23 cellular contexts compared by ENCODE assay signal in the genomic region with DNA sequence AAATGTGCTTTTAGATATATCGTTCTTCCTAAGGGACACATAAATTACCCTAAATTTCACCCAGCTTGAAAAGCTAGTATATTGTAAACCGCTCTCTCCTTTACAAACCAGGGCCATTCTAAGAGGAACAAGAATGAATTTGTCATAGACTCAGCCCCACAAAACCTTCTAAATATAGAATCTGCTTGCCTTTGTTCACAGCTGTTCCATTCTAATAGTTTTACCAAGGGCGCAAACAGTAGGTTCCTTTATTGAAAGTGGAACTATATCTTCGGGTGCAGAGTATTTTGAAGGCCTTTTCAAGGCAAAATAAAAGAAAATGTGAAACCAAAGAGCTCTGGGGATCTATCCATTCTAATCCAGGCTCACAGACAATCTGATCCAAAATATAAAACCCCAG.
A peak's percentile ranks its signal among the peaks of the same experiment; 100 is the strongest.
DNase-seq lines count a peak whose midpoint lies in the region; ATAC-seq and TF ChIP-seq lines count a peak whose summit lies in the region.
"Had no signal": no experiment of that assay in that cellular context is flagged by ENCODE, and none has a peak within 500 bp of the region (broad histone marks: within the 10 kb centered on the region; RNA-seq: fewer than 3 reads in every experiment).

No MANE protein-coding gene starts in this region.

- no peaks in the 10 kb centered on the region for H3K79me2 ChIP-seq in OCI-LY3 (ENCODE audit: low read length)

- H3K9ac ChIP-seq in OCI-LY3 (ENCODE audit: low read length) = no peak overlapping the region

- no peaks in the 10 kb centered on the region for H3K27me3 ChIP-seq in OCI-LY3 (ENCODE audit: low read depth, low read length)
- H3K27me3 ChIP-seq: MG63 had no signal

- DNase-seq in myocyte (ENCODE audit: low read depth) (peak; percentile 47), substantia nigra (lab: John Stamatoyannopoulos, UW) (no peak), NCI-H748 (lab: John Stamatoyannopoulos, UW; ENCODE audit: unreplicated experiment) (no peak), NCI-H2029 (lab: John Stamatoyannopoulos, UW) (no peak), dermis blood vessel endothelial cell (no peak)
- no peak for DNase-seq in activated naive CD4-positive, alpha-beta T cell treated with anti-CD3 and anti-CD28 coated beads, Interleukin-2, amount 10 ng/mL, durations not matched to agents 7 days and 5 days
- DNase-seq: ACHN; C1 segment of cervical spinal cord; CD8-positive, alpha-beta memory T cell; Karpas-422; MG63; NCI-H1105; NCI-H1694; NCI-H510A; NCI-H774; OCI-M1; SHP77 treated with DMSO at 0.1 percent for 48 hours; T-cell had no signal

- peak overlapping the region; percentile 45 for H3K4me2 ChIP-seq in OCI-LY3 (ENCODE audit: low read length)

- CTCF ChIA-PET in activated naive CD4-positive, alpha-beta T cell treated with anti-CD3 and anti-CD28 coated beads, Interleukin-2, amount 10 ng/mL, durations not matched to agents 7 days and 5 days (lab: Charles Lee) = no interaction called here

- no peaks in the 10 kb centered on the region for H3K27me3 Mint-ChIP-seq in activated naive CD4-positive, alpha-beta T cell treated with anti-CD3 and anti-CD28 coated beads, Interleukin-2, amount 10 ng/mL, durations not matched to agents 7 days and 5 days
- H3K27me3 Mint-ChIP-seq: IgD-negative memory B cell, T-cell had no signal

- peak; percentile 43 for ATAC-seq in HG03432 (IDR thresholded peaks at IDR 0.05; ENCODE audit: unreplicated experiment)
- ATAC-seq: SK-N-SH treated with all-trans-retinoic acid at 6 μM for 48 hours, T-cell had no signal

- TF ChIP-seq CTCF in OCI-LY3 (IDR thresholded peaks at IDR 0.05; ENCODE audit: low read depth, low read length) = no peak

- H3K4me3 Mint-ChIP-seq in activated naive CD4-positive, alpha-beta T cell treated with anti-CD3 and anti-CD28 coated beads, Interleukin-2, amount 10 ng/mL, durations not matched to agents 7 days and 5 days = no peak overlapping the region
- H3K4me3 Mint-ChIP-seq: CD8-positive, alpha-beta memory T cell; IgD-negative memory B cell; T-cell had no signal

- no peak overlapping the region for H3K27ac Mint-ChIP-seq in activated naive CD4-positive, alpha-beta T cell treated with anti-CD3 and anti-CD28 coated beads, Interleukin-2, amount 10 ng/mL, durations not matched to agents 7 days and 5 days
- H3K27ac Mint-ChIP-seq: CD8-positive, alpha-beta memory T cell; IgD-negative memory B cell; T-cell had no signal

- peak overlapping the region; percentile 24; the same call in 1 of the 2 replicates for H3K4me3 ChIP-seq in OCI-LY3 (ENCODE audit: low read length)
- H3K4me3 ChIP-seq: MG63 had no signal

- H3K9me3 ChIP-seq in OCI-LY3 (ENCODE audit: insufficient read depth, low read length) = no peaks in the 10 kb centered on the region
- H3K9me3 ChIP-seq: MG63 had no signal

- H3K4me1 Mint-ChIP-seq in activated naive CD4-positive, alpha-beta T cell treated with anti-CD3 and anti-CD28 coated beads, Interleukin-2, amount 10 ng/mL, durations not matched to agents 7 days and 5 days = no peaks in the 10 kb centered on the region
- H3K4me1 Mint-ChIP-seq: CD8-positive, alpha-beta memory T cell; IgD-negative memory B cell; T-cell had no signal

- H3K9me3 Mint-ChIP-seq in activated naive CD4-positive, alpha-beta T cell treated with anti-CD3 and anti-CD28 coated beads, Interleukin-2, amount 10 ng/mL, durations not matched to agents 7 days and 5 days = peaks cover 1% of the 10 kb centered on the region
- H3K9me3 Mint-ChIP-seq: CD8-positive, alpha-beta memory T cell had no signal

- H3K27ac ChIP-seq in OCI-LY3 (ENCODE audit: low read length) (no peak overlapping the region), substantia nigra (ENCODE audit: low read depth, low read length, poor library complexity, severe bottlenecking) (peak overlapping the region; percentile 20)
- H3K27ac ChIP-seq: HL-60 had no signal

- H3K4me1 ChIP-seq in OCI-LY3 (ENCODE audit: low read length) = peaks cover 9% of the 10 kb centered on the region

- no peaks in the 10 kb centered on the region for H4K20me1 ChIP-seq in OCI-LY3 (ENCODE audit: insufficient read depth, low read length)

- peak overlapping the region; percentile 60; the same call in 1 of the 2 replicates for H2AFZ ChIP-seq in OCI-LY3 (ENCODE audit: low read depth, low read length)

- no peaks in the 10 kb centered on the region for H3K36me3 ChIP-seq in OCI-LY3 (replicated peaks; ENCODE audit: low read depth, low read length)
- H3K36me3 ChIP-seq: MG63 had no signal

- H3K36me3 Mint-ChIP-seq in activated naive CD4-positive, alpha-beta T cell treated with anti-CD3 and anti-CD28 coated beads, Interleukin-2, amount 10 ng/mL, durations not matched to agents 7 days and 5 days = no peaks in the 10 kb centered on the region
- H3K36me3 Mint-ChIP-seq: CD8-positive, alpha-beta memory T cell; IgD-negative memory B cell; T-cell had no signal
